8 cellular contexts compared by ENCODE assay signal in genomic region chr19:925087-925911, GRCh38. TPM values are rescaled to one million over a fixed set of nuclear protein-coding genes. Genes with fewer than 3 reads are reported as not detected.
DNase-seq lines count a peak whose midpoint lies in the region; ATAC-seq and TF ChIP-seq lines count a peak whose summit lies in the region.

No MANE protein-coding gene starts in this region.

- H3K36me3 ChIP-seq in HCT116 (ENCODE audit: control insufficient read depth in 1 of 2, insufficient read depth in 2 of 2, low read length in 2 of 2) = no peaks in the 10 kb centered on the region; a peak in 1 of 4 replicates
- no peaks in the 10 kb centered on the region for H3K36me3 ChIP-seq in MG63
- peaks cover 14% of the 10 kb centered on the region for H3K36me3 ChIP-seq in neutrophil
- peaks cover 0 to 12% (median 8%) of the 10 kb centered on the region in 4 donors for H3K36me3 ChIP-seq in upper lobe of left lung

- 1% methylated on average over 43 to 74 of the region's 81 CpGs for WGBS in upper lobe of left lung, 2 donors

- no peaks in the 10 kb centered on the region for H3K9me2 ChIP-seq in HCT116 (ENCODE audit: insufficient read depth)

- POLR2A ChIA-PET in HCT116 (lab: Charles Lee) = interaction anchor here (0.7 to 1.3 kb wide), 3 partner anchors 59 to 155 kb away, joined by 3 to 7 read pairs (median 3); partner anchors contain the start of gene WDR18

- TF ChIP-seq POLR2A in HCT116 (IDR thresholded peaks at IDR 0.05; ENCODE audit: borderline replicate concordance, extremely low read depth, insufficient read depth, insufficient read length) (no peak), upper lobe of left lung (IDR thresholded peaks at IDR 0.05) (no peak)

- H3K27me3 ChIP-seq in HCT116 (ENCODE audit: insufficient read depth, low read length) (no peaks in the 10 kb centered on the region), MG63 (no peaks in the 10 kb centered on the region), neutrophil (peaks cover 14% of the 10 kb centered on the region), upper lobe of left lung (peaks cover 0 to 8% (median 3%) of the 10 kb centered on the region in 4 donors)

- H3K4me1 ChIP-seq in HCT116 (ENCODE audit: control insufficient read depth in 1 of 2, insufficient read depth in 2 of 2, low read length in 2 of 2) (peaks cover 13 to 49% of the 10 kb centered on the region in 2 experiments), neutrophil (ENCODE audit: control insufficient read depth in 1 of 2, insufficient read depth in 1 of 2, low read depth in 1 of 2, low read length in 1 of 2) (peaks cover 47 to 71% of the 10 kb centered on the region in 2 experiments), upper lobe of left lung (peaks cover 33 to 54% (median 38%) of the 10 kb centered on the region in 4 donors)

- ATAC-seq in HCT116 = peak; percentile 62
- peak; percentile 74 to 90 for ATAC-seq in upper lobe of left lung (ENCODE audit: low FRiP score in 2 of 2)

- no peak for TF ChIP-seq CTCF in HCT116 (IDR thresholded peaks at IDR 0.05 in 2 of 3, conservative IDR thresholded peaks at IDR 0.05 in 1 of 3; ENCODE audit: borderline replicate concordance in 1 of 3, insufficient read depth in 1 of 3, low read depth in 2 of 3, low read length in 2 of 3)
- TF ChIP-seq CTCF in neutrophil (IDR thresholded peaks at IDR 0.05) = peak; percentile 23
- TF ChIP-seq CTCF in upper lobe of left lung (IDR thresholded peaks at IDR 0.05) = no peak

- CTCF ChIA-PET in HCT116 (lab: Charles Lee) = interaction anchor here (1.0 kb wide), 1 partner anchor 59 kb away, joined by 8 read pairs; the partner anchor contains the start of gene WDR18

- H3K9ac ChIP-seq in HCT116 (ENCODE audit: low read length) = peak overlapping the region; percentile 92

- RAD21 ChIA-PET in HCT116 (lab: Charles Lee; ENCODE audit: low non-redundant PET in 1 of 2, low total read pairs in 2 of 2, uncharacterized antibody in 2 of 2, unreplicated experiment in 2 of 2) = interaction anchor here in 1 of 2 experiments (0.6 kb wide), 1 partner anchor 55 kb away, joined by 3 read pairs; no protein-coding TSS in a partner anchor

- H3K79me2 ChIP-seq in HCT116 (ENCODE audit: insufficient read depth, low read length) = peaks cover 19% of the 10 kb centered on the region

- peak overlapping the region; percentile 91 for H3K27ac ChIP-seq in HCT116 (ENCODE audit: low read depth, low read length)
- peak overlapping the region; percentile 95 for H3K27ac ChIP-seq in neutrophil
- H3K27ac ChIP-seq in upper lobe of left lung = peak overlapping the region; percentile 86 to 97 (median 88)

- TF ChIP-seq RAD21 in HCT116 (IDR thresholded peaks at IDR 0.05; ENCODE audit: low read depth) = no peak

- TF ChIP-seq EP300 in upper lobe of left lung (IDR thresholded peaks at IDR 0.05) = no peak

- no TSS peak for BruUV-seq in HCT116 (replicated peaks; lab: Mats Ljungman, UMichigan)

- DNase-seq in GM04503 (ENCODE audit: low read depth) (peak; percentile 40), HCT116 (ENCODE audit: low read depth, low spot score) (peak; percentile 72), MG63 (peak; percentile 67), SK-MEL-5 (ENCODE audit: low read depth, low spot score) (peak; percentile 69), globus pallidus (ENCODE audit: low spot score) (peak; percentile 66), upper lobe of left lung (peak; percentile 84 to 97)
- peak; percentile 77 for DNase-seq in activated naive CD4-positive, alpha-beta T cell treated with anti-CD3 and anti-CD28 coated beads, Interleukin-2, amount 50 U/mL, for 16 hours

- H4K20me1 ChIP-seq in HCT116 (ENCODE audit: insufficient read depth) = no peaks in the 10 kb centered on the region

- in situ Hi-C loops in SK-MEL-5 (cut with HindIII; ENCODE audit: low pct_unique_long_range_greater_than_20kb, low sequenced_read_pairs) = no loop called here

- no peak overlapping the region for H2AFZ ChIP-seq in HCT116 (ENCODE audit: low read depth, low read length, poor library complexity, severe bottlenecking)

- H3K9me3 ChIP-seq in HCT116 (ENCODE audit: control insufficient read depth in 1 of 2, insufficient read depth in 1 of 2, low read depth in 1 of 2, low read length in 2 of 2) (no peaks in the 10 kb centered on the region), MG63 (no peaks in the 10 kb centered on the region), neutrophil (no peaks in the 10 kb centered on the region), upper lobe of left lung (no peaks in the 10 kb centered on the region)

- H3K4me2 ChIP-seq in HCT116 (ENCODE audit: low read length) = peak overlapping the region; percentile 99

- intact Hi-C loops in HCT116 (cut with micrococcal nuclease) = loop anchor here (1.0 to 10.0 kb wide), 2 partner anchors 57 to 260 kb away; no protein-coding TSS in a partner anchor

- H3K4me3 ChIP-seq in HCT116 (replicated peaks in 1 of 2; ENCODE audit: low read depth in 1 of 2, low read length in 2 of 2) (peak overlapping the region; percentile 84 to 87), MG63 (peak overlapping the region; percentile 64), neutrophil (ENCODE audit: low read depth in 1 of 2, low read length in 1 of 2) (peak overlapping the region; percentile 94 to 95), upper lobe of left lung (peak overlapping the region; percentile 90 to 97 (median 96))

TF ChIP-seq in HCT116, 20 proteins besides CTCF, POLR2A, EP300 and RAD21:
- TF ChIP-seq ZFX (IDR thresholded peaks at IDR 0.05) (no peak), EGR1 (IDR thresholded peaks at IDR 0.05; ENCODE audit: low read depth) (peak; percentile 55), YY1 (IDR thresholded peaks at IDR 0.05; ENCODE audit: extremely low read depth, insufficient replicate concordance, low read depth, low read length) (no peak), TCF7L2 (IDR thresholded peaks at IDR 0.05; ENCODE audit: borderline replicate concordance, extremely low read depth, insufficient read depth, insufficient read length) (peak; percentile 8), SP1 (IDR thresholded peaks at IDR 0.05; ENCODE audit: low read depth) (peak; percentile 80), CEBPB (IDR thresholded peaks at IDR 0.05; ENCODE audit: low read depth) (no peak), SIN3A (IDR thresholded peaks at IDR 0.05; ENCODE audit: low read depth) (no peak; the same call in 1 of the 2 replicates), POLR2AphosphoS5 (IDR thresholded peaks at IDR 0.05; ENCODE audit: low read depth, low read length) (no peak)
- TF ChIP-seq, protein P1, sequence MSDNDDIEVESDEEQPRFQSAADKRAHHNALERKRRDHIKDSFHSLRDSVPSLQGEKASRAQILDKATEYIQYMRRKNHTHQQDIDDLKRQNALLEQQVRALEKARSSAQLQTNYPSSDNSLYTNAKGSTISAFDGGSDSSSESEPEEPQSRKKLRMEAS (IDR thresholded peaks at IDR 0.05) = peak; percentile 92
TF ChIP-seq in HCT116: peak in this region for 4.

RNA-seq across cellular contexts. Expression of gene ARID3A, which starts 0.5 kb away (rescaled TPM):
- 21.8 TPM for total RNA-seq in HCT116 (2021; ENCODE audit: unreplicated experiment)
- 12.8 and 17.5 TPM in 2 replicates for polyA plus RNA-seq in HCT116 (2012)
- 1.0 and 6.6 TPM in 2 replicates for total RNA-seq in MG63 (2014; rRNA removed; shearing (Covaris generic); ENCODE audit: low replicate concordance)
- total RNA-seq in SK-MEL-5 (2014; rRNA removed; shearing (Covaris generic)) = 4.1 and 6.6 TPM in 2 replicates
- 7.1 and 8.2 TPM in 2 replicates for polyA plus RNA-seq in SK-MEL-5 (2015; cell fraction: cytosol; rRNA removed)
- polyA plus RNA-seq in SK-MEL-5 (2015; cell fraction: nucleus; rRNA removed) = 3.4 and 4.2 TPM in 2 replicates
- total RNA-seq in upper lobe of left lung = 10 to 100 TPM in 4 of 6 donors, 1 to 10 TPM in 2; 7.1 to 54.5 (median 19.2) TPM

RNA-seq across cellular contexts. Expression of gene KISS1R, which starts 8.2 kb away (rescaled TPM):
- 5.9 TPM for total RNA-seq in HCT116 (2021; ENCODE audit: unreplicated experiment)
- polyA plus RNA-seq in HCT116 (2012) = 3.7 and 4.2 TPM in 2 replicates
- total RNA-seq in MG63 (2014; rRNA removed; shearing (Covaris generic); ENCODE audit: low replicate concordance) = not detected in 2 replicates
- total RNA-seq in SK-MEL-5 (2014; rRNA removed; shearing (Covaris generic)) = not detected in 2 replicates
- polyA plus RNA-seq in SK-MEL-5 (2015; cell fraction: cytosol; rRNA removed) = not detected in 2 replicates
- not detected in 2 replicates for polyA plus RNA-seq in SK-MEL-5 (2015; cell fraction: nucleus; rRNA removed)
- total RNA-seq in upper lobe of left lung = not detected

RNA-seq across cellular contexts. Expression of gene R3HDM4, which starts 12.3 kb away (rescaled TPM):
- total RNA-seq in HCT116 (2021; ENCODE audit: unreplicated experiment) (92.3 TPM), upper lobe of left lung (10 to 100 TPM; 39.6 to 71.2 (median 63.3) TPM)
- 88.5 and 90.3 TPM in 2 replicates for polyA plus RNA-seq in HCT116 (2012)
- total RNA-seq in MG63 (2014; rRNA removed; shearing (Covaris generic); ENCODE audit: low replicate concordance) = 6.4 and 9.5 TPM in 2 replicates
- 20.0 and 21.0 TPM in 2 replicates for total RNA-seq in SK-MEL-5 (2014; rRNA removed; shearing (Covaris generic))
- 70.8 and 71.9 TPM in 2 replicates for polyA plus RNA-seq in SK-MEL-5 (2015; cell fraction: cytosol; rRNA removed)
- 42.7 and 47.9 TPM in 2 replicates for polyA plus RNA-seq in SK-MEL-5 (2015; cell fraction: nucleus; rRNA removed)

RNA-seq across cellular contexts. Expression of gene RNU6-9, which starts 32.0 kb away (rescaled TPM):
- total RNA-seq in HCT116 (2021; ENCODE audit: unreplicated experiment) = not detected
- polyA plus RNA-seq in HCT116 (2012) = not detected in 2 replicates
- not detected in 2 replicates for total RNA-seq in MG63 (2014; rRNA removed; shearing (Covaris generic); ENCODE audit: low replicate concordance)
- not detected in 2 replicates for total RNA-seq in SK-MEL-5 (2014; rRNA removed; shearing (Covaris generic))
- polyA plus RNA-seq in SK-MEL-5 (2015; cell fraction: cytosol; rRNA removed) = not detected in 2 replicates
- not detected in 2 replicates for polyA plus RNA-seq in SK-MEL-5 (2015; cell fraction: nucleus; rRNA removed)
- not detected for total RNA-seq in upper lobe of left lung

RNA-seq across cellular contexts. Expression of gene MED16, which starts 32.3 kb away (rescaled TPM):
- 73.6 TPM for total RNA-seq in HCT116 (2021; ENCODE audit: unreplicated experiment)
- 52.1 and 55.5 TPM in 2 replicates for polyA plus RNA-seq in HCT116 (2012)
- total RNA-seq in MG63 (2014; rRNA removed; shearing (Covaris generic); ENCODE audit: low replicate concordance) = 18.1 and 20.4 TPM in 2 replicates
- 3.2 and 3.9 TPM in 2 replicates for total RNA-seq in SK-MEL-5 (2014; rRNA removed; shearing (Covaris generic))
- 25.3 and 33.5 TPM in 2 replicates for polyA plus RNA-seq in SK-MEL-5 (2015; cell fraction: cytosol; rRNA removed)
- 13.3 and 21.4 TPM in 2 replicates for polyA plus RNA-seq in SK-MEL-5 (2015; cell fraction: nucleus; rRNA removed)
- total RNA-seq in upper lobe of left lung = 100 to 1,000 TPM in 2 of 6 donors, 10 to 100 TPM in 4; 33.5 to 110 (median 62.1) TPM

Comparison
In these comparisons a context has a peak if more than half of its experiments do, and no peak if none do; other contexts are left out.
1. Peak in every context shown above with its lines: DNase-seq, ATAC-seq, H3K4me3 ChIP-seq and H3K27ac ChIP-seq.
2. DNase-seq: peak in every context shown above with its lines; median percentile 90 in upper lobe of left lung; 77 in activated naive CD4-positive, alpha-beta T cell treated with anti-CD3 and anti-CD28 coated beads, Interleukin-2, amount 50 U/mL, for 16 hours; 72 in HCT116; 69 in SK-MEL-5; 67 in MG63; 66 in globus pallidus; 40 in GM04503.